ENCODE assay signal across 8 cellular contexts in the genomic region with DNA sequence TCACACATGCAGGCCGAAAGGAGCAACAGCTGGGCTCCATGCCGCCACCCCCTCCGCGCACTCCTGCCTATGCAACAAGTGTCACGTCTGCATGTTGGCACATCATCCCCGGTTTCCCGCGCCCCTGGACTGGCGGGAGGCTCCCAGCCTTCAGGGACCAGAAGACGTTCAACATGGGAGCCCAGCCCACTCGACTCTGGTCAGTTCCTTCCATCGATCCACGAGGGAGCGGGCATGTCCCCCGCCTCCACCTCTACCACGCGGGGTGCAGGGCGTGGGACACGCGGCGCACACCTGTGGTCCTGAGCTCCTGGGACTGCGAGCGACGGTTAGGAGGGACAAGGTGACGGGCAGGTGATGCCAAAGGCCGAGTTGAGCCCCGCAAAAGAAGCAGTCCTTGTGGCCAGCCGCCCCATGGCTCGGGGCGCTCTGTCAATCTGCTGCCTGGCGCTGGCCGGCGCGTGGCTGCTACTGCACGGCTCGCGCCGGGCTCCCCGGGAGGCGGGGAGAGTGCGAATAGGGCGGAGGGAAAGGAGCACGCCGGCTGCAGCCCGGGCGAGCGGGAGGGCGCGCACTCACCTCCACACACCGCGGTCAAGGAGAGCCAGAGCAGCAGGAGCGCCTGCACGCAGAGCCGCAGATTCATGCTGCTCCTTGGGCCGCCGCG. TPM values are rescaled to one million over a fixed set of nuclear protein-coding genes. Genes with fewer than 3 reads are reported as not detected.
DNase-seq lines count a peak whose midpoint lies in the region; ATAC-seq and TF ChIP-seq lines count a peak whose summit lies in the region.

No MANE protein-coding gene starts in this region.

- H3K27me3 ChIP-seq in cardiac muscle cell (peaks cover 52% of the 10 kb centered on the region), psoas muscle (ENCODE audit: insufficient read depth in 3 of 3, low read length in 2 of 3) (no peaks in the 10 kb centered on the region)

- peak; percentile 71 for ATAC-seq in activated CD8-positive, alpha-beta memory T cell treated with anti-CD3 and anti-CD28 coated beads, Interleukin-2, amount 10 ng/mL, durations not matched to agents 7 days and 5 days
- ATAC-seq in HG03354 (IDR thresholded peaks at IDR 0.05; ENCODE audit: poor library complexity, severe bottlenecking, unreplicated experiment) (peak; percentile 54), psoas muscle (peak; percentile 40 to 67 (median 56)), GM21529 (IDR thresholded peaks at IDR 0.05; ENCODE audit: unreplicated experiment) (no peak), HG03135 (IDR thresholded peaks at IDR 0.05; ENCODE audit: unreplicated experiment) (no peak)
- peak; percentile 73 for ATAC-seq in activated CD8-positive, alpha-beta T cell treated with anti-CD3 and anti-CD28 coated beads for 36 hours

- no peaks in the 10 kb centered on the region for H3K36me3 Mint-ChIP-seq in activated CD8-positive, alpha-beta memory T cell treated with anti-CD3 and anti-CD28 coated beads, Interleukin-2, amount 10 ng/mL, durations not matched to agents 7 days and 5 days
- H3K36me3 Mint-ChIP-seq in activated CD8-positive, alpha-beta T cell treated with anti-CD3 and anti-CD28 coated beads for 36 hours (ENCODE audit: low read depth) = no peaks in the 10 kb centered on the region

- no peaks in the 10 kb centered on the region for H3K4me1 ChIP-seq in cardiac muscle cell (ENCODE audit: low read depth)
- H3K4me1 ChIP-seq in psoas muscle = no peaks in the 10 kb centered on the region

- CTCF ChIA-PET in activated CD8-positive, alpha-beta memory T cell treated with anti-CD3 and anti-CD28 coated beads, Interleukin-2, amount 10 ng/mL, durations not matched to agents 7 days and 5 days (lab: Charles Lee) = interaction anchor here (1.0 to 2.8 kb wide), 7 partner anchors 13 to 176 kb away, joined by 3 to 17 read pairs (median 5); no protein-coding TSS in a partner anchor
- CTCF ChIA-PET in activated CD8-positive, alpha-beta T cell treated with anti-CD3 and anti-CD28 coated beads for 36 hours (lab: Charles Lee) = interaction anchor here (0.7 to 2.8 kb wide), 8 partner anchors 11 to 170 kb away, joined by 3 to 22 read pairs (median 4); no protein-coding TSS in a partner anchor

- no peaks in the 10 kb centered on the region for H3K9me3 Mint-ChIP-seq in activated CD8-positive, alpha-beta memory T cell treated with anti-CD3 and anti-CD28 coated beads, Interleukin-2, amount 10 ng/mL, durations not matched to agents 7 days and 5 days (ENCODE audit: low read depth)
- no peaks in the 10 kb centered on the region for H3K9me3 Mint-ChIP-seq in activated CD8-positive, alpha-beta T cell treated with anti-CD3 and anti-CD28 coated beads for 36 hours

- DNase-seq in activated CD8-positive, alpha-beta memory T cell treated with anti-CD3 and anti-CD28 coated beads, Interleukin-2, amount 10 ng/mL, durations not matched to agents 7 days and 5 days = no peak
- DNase-seq in activated CD8-positive, alpha-beta memory T cell treated with anti-CD3 and anti-CD28 coated beads, Interleukin-2, amount 50 U/mL, for 48 hours = no peak
- DNase-seq in activated CD8-positive, alpha-beta T cell treated with anti-CD3 and anti-CD28 coated beads for 36 hours = peak; percentile 33
- DNase-seq in cardiac muscle cell (ENCODE audit: low read depth in 1 of 2, low spot score in 1 of 2) (no peak), psoas muscle (no peak)

- H3K4me3 Mint-ChIP-seq in activated CD8-positive, alpha-beta memory T cell treated with anti-CD3 and anti-CD28 coated beads, Interleukin-2, amount 10 ng/mL, durations not matched to agents 7 days and 5 days = peak overlapping the region; percentile 56
- peak overlapping the region; percentile 66 for H3K4me3 Mint-ChIP-seq in activated CD8-positive, alpha-beta T cell treated with anti-CD3 and anti-CD28 coated beads for 36 hours

- POLR2A ChIA-PET in activated CD8-positive, alpha-beta T cell treated with anti-CD3 and anti-CD28 coated beads for 36 hours (lab: Charles Lee) = interaction anchor here (0.8 to 1.4 kb wide), 2 partner anchors 24 to 277 kb away, joined by 4 read pairs; no protein-coding TSS in a partner anchor

- H3K4me1 Mint-ChIP-seq in activated CD8-positive, alpha-beta memory T cell treated with anti-CD3 and anti-CD28 coated beads, Interleukin-2, amount 10 ng/mL, durations not matched to agents 7 days and 5 days = peaks cover 7% of the 10 kb centered on the region
- H3K4me1 Mint-ChIP-seq in activated CD8-positive, alpha-beta T cell treated with anti-CD3 and anti-CD28 coated beads for 36 hours (ENCODE audit: low read depth) = peaks cover 3% of the 10 kb centered on the region

- peaks cover 27% of the 10 kb centered on the region for H3K27me3 Mint-ChIP-seq in activated CD8-positive, alpha-beta memory T cell treated with anti-CD3 and anti-CD28 coated beads, Interleukin-2, amount 10 ng/mL, durations not matched to agents 7 days and 5 days
- H3K27me3 Mint-ChIP-seq in activated CD8-positive, alpha-beta T cell treated with anti-CD3 and anti-CD28 coated beads for 36 hours = peaks cover 10% of the 10 kb centered on the region

- H3K27ac ChIP-seq in cardiac muscle cell (no peak overlapping the region), psoas muscle (no peak overlapping the region)

- no peak overlapping the region for H3K27ac Mint-ChIP-seq in activated CD8-positive, alpha-beta memory T cell treated with anti-CD3 and anti-CD28 coated beads, Interleukin-2, amount 10 ng/mL, durations not matched to agents 7 days and 5 days
- no peak overlapping the region for H3K27ac Mint-ChIP-seq in activated CD8-positive, alpha-beta T cell treated with anti-CD3 and anti-CD28 coated beads for 36 hours

- no peak for TF ChIP-seq CTCF in activated CD8-positive, alpha-beta T cell treated with anti-CD3 and anti-CD28 coated beads for 36 hours (IDR thresholded peaks at IDR 0.05)
- no peak for TF ChIP-seq CTCF in cardiac muscle cell (IDR thresholded peaks at IDR 0.05; ENCODE audit: low read depth, low read length)
- TF ChIP-seq CTCF in psoas muscle (IDR thresholded peaks at IDR 0.05) = no peak

- WGBS in psoas muscle, 3 donors = 1 to 34% (median 1%) methylated on average over 15 to 56 of the region's 57 CpGs

- H3K9me3 ChIP-seq in cardiac muscle cell (ENCODE audit: low read depth) = no peaks in the 10 kb centered on the region
- no peaks in the 10 kb centered on the region for H3K9me3 ChIP-seq in psoas muscle

- intact Hi-C loops in activated CD8-positive, alpha-beta T cell treated with anti-CD3 and anti-CD28 coated beads for 36 hours (cut with micrococcal nuclease) = no loop called here
- intact Hi-C loops in psoas muscle (cut with DNase I) = loop anchor here in 1 of 2 donors (5.0 kb wide), 1 partner anchor 73 kb away; no protein-coding TSS in a partner anchor

- peak overlapping the region; percentile 47 for H3K4me3 ChIP-seq in cardiac muscle cell
- H3K4me3 ChIP-seq in psoas muscle = peak overlapping the region; percentile 63

- H3K36me3 ChIP-seq in cardiac muscle cell (no peaks in the 10 kb centered on the region), psoas muscle (ENCODE audit: insufficient read depth in 1 of 2, low read depth in 1 of 2) (no peaks in the 10 kb centered on the region)

RNA-seq across cellular contexts. Expression of a gene that starts 0.6 kb away (rescaled TPM):
- total RNA-seq in activated CD8-positive, alpha-beta memory T cell treated with anti-CD3 and anti-CD28 coated beads, Interleukin-2, amount 10 ng/mL, durations not matched to agents 7 days and 5 days = under 1 TPM; 0.14 to 0.15 TPM
- 1 to 10 TPM; 3.5 TPM for total RNA-seq in activated CD8-positive, alpha-beta T cell treated with anti-CD3 and anti-CD28 coated beads for 36 hours
- 0.45 and 0.88 TPM in 2 replicates for total RNA-seq in cardiac muscle cell
- 1.1 TPM in 1 of 2 replicates, not detected in the other for polyA plus RNA-seq in cardiac muscle cell
- total RNA-seq in psoas muscle = 1 to 10 TPM in 2 of 4 donors, under 1 TPM in 2; 0.86 to 4.1 (median 1.6) TPM
- polyA plus RNA-seq in psoas muscle = 1 to 10 TPM in 1 of 3 donors, under 1 TPM in 2; 0.13 to 1.0 (median 0.68) TPM

Comparison
In these comparisons a context has a peak if more than half of its experiments do, and no peak if none do; other contexts are left out.
1. ATAC-seq: peak in activated CD8-positive, alpha-beta memory T cell treated with anti-CD3 and anti-CD28 coated beads, Interleukin-2, amount 10 ng/mL, durations not matched to agents 7 days and 5 days (single experiment), HG03354 (single experiment), activated CD8-positive, alpha-beta T cell treated with anti-CD3 and anti-CD28 coated beads for 36 hours (single experiment) and psoas muscle (4 of 4); none in GM21529 (single experiment) and HG03135 (single experiment).